In the genomic region with DNA sequence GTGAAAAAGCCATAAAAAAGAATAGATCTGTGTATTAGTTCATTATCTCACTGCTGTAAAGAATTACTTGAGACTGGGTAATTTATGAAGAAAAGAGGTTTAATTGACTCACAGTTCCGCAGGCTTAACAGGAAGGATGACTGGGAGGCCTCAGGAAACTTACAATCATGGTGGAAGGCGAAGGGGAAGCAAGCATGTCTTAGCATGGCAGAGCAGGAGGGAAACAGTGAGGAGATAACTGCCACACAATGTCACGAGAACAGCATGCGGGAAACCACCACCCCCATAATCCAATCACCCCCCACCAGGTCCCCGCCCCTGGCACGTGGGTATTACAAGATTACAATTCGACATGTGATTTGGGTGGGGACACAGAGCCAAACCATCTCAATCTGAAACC, we compare ENCODE assay signal across 17 cellular contexts.
"Had no signal": no experiment of that assay in that cellular context is flagged by ENCODE, and none has a peak within 500 bp of the region (broad histone marks: within the 10 kb centered on the region; RNA-seq: fewer than 3 reads in every experiment).

No MANE protein-coding gene starts in this region.

- H3K27ac ChIP-seq: right lobe of liver had no signal

- H3K9me3 ChIP-seq: mucosa of descending colon, prostate gland, right lobe of liver, suprapubic skin had no signal

- H3K9me3 Mint-ChIP-seq: activated CD4-positive, alpha-beta T cell treated with anti-CD3 and anti-CD28 coated beads, Interleukin-2, amount 10 ng/mL, durations not matched to agents 7 days and 5 days; activated T-helper 17 cell treated with anti-CD3 and anti-CD28 coated beads, Interleukin-2, amount 50 U/mL, for 72 hours; natural killer cell treated with Interleukin-12 subunit alpha and Interleukin-12 subunit beta and Interleukin-15 and Interleukin-18, amount 100 ng/mL, for 72 hours had no signal

- H3K4me1 Mint-ChIP-seq: activated CD4-positive, alpha-beta T cell treated with anti-CD3 and anti-CD28 coated beads, Interleukin-2, amount 10 ng/mL, durations not matched to agents 7 days and 5 days had no signal

- ATAC-seq: activated T-helper 17 cell treated with anti-CD3 and anti-CD28 coated beads, Interleukin-2, amount 50 U/mL, for 72 hours; mucosa of descending colon; natural killer cell treated with Interleukin-12 subunit alpha and Interleukin-12 subunit beta and Interleukin-15 and Interleukin-18, amount 100 ng/mL, for 72 hours; right lobe of liver had no signal

- H3K4me1 ChIP-seq: prostate gland, right lobe of liver had no signal

- H3K4me3 ChIP-seq: lung, mucosa of descending colon, prostate gland, right lobe of liver, suprapubic skin had no signal

- H3K27me3 ChIP-seq: right lobe of liver, suprapubic skin had no signal

- H3K27me3 Mint-ChIP-seq: activated CD4-positive, alpha-beta T cell treated with anti-CD3 and anti-CD28 coated beads, Interleukin-2, amount 10 ng/mL, durations not matched to agents 7 days and 5 days; activated T-helper 17 cell treated with anti-CD3 and anti-CD28 coated beads, Interleukin-2, amount 50 U/mL, for 72 hours; natural killer cell treated with Interleukin-12 subunit alpha and Interleukin-12 subunit beta and Interleukin-15 and Interleukin-18, amount 100 ng/mL, for 72 hours had no signal

- H3K4me3 Mint-ChIP-seq: activated CD4-positive, alpha-beta T cell treated with anti-CD3 and anti-CD28 coated beads, Interleukin-2, amount 10 ng/mL, durations not matched to agents 7 days and 5 days; activated T-helper 17 cell treated with anti-CD3 and anti-CD28 coated beads, Interleukin-2, amount 50 U/mL, for 72 hours; natural killer cell treated with Interleukin-12 subunit alpha and Interleukin-12 subunit beta and Interleukin-15 and Interleukin-18, amount 100 ng/mL, for 72 hours had no signal

- H3K36me3 ChIP-seq: prostate gland had no signal

- DNase-seq: activated CD4-positive, alpha-beta T cell treated with anti-CD3 and anti-CD28 coated beads, Interleukin-2, amount 10 ng/mL, durations not matched to agents 7 days and 5 days; activated CD4-positive, CD25-positive, alpha-beta regulatory T cell; activated CD8-positive, alpha-beta memory T cell treated with anti-CD3 and anti-CD28 coated beads for 24 hours; activated naive CD4-positive, alpha-beta T cell treated with anti-CD3 and anti-CD28 coated beads, Interleukin-2, amount 50 U/mL, for 16 hours; amniotic stem cell; hippocampal formation; mucosa of descending colon; nucleus accumbens; right lobe of liver; stimulated activated CD4-positive, alpha-beta T cell treated with anti-CD3 and anti-CD28 coated beads, Interleukin-12 subunit alpha, Interleukin-12 subunit beta, amount 100 ng/mL, for 4 hours; stimulated activated naive CD4-positive, alpha-beta T cell; T-helper 2 cell had no signal

- H3K27ac Mint-ChIP-seq: activated CD4-positive, alpha-beta T cell treated with anti-CD3 and anti-CD28 coated beads, Interleukin-2, amount 10 ng/mL, durations not matched to agents 7 days and 5 days; activated T-helper 17 cell treated with anti-CD3 and anti-CD28 coated beads, Interleukin-2, amount 50 U/mL, for 72 hours; natural killer cell treated with Interleukin-12 subunit alpha and Interleukin-12 subunit beta and Interleukin-15 and Interleukin-18, amount 100 ng/mL, for 72 hours had no signal
